Comparison of ENCODE assay signal across 29 cellular contexts in genomic region chr12:109855377-109855776, GRCh38. TPM values are rescaled to one million over a fixed set of nuclear protein-coding genes. Genes with fewer than 3 reads are reported as not detected.
"Had no signal": no experiment of that assay in that cellular context is flagged by ENCODE, and none has a peak within 500 bp of the region (broad histone marks: within the 10 kb centered on the region; RNA-seq: fewer than 3 reads in every experiment).

No MANE protein-coding gene starts in this region.

- H3K27me3 Mint-ChIP-seq: naive B cell; progenitor cell of endocrine pancreas; stimulated activated memory B cell treated with anti-CD40 and anti-IgM and Interleukin-4, amounts not matched to agents 10 μg/mL and 1 μg/mL and 100 μg/mL, for 72 hours; stimulated activated naive CD8-positive, alpha-beta T cell treated with anti-CD3 and anti-CD28 coated beads, Interleukin-15, Interleukin-2, amounts not matched to agents 100 ng/mL and 50 ng/mL, for 24 hours; type B pancreatic cell had no signal

- H3K4me1 ChIP-seq: heart left ventricle, left lung, lower lobe of right lung, parathyroid adenoma, right atrium auricular region, right lobe of liver, tibial artery, uterus had no signal

- H3K4me1 Mint-ChIP-seq: stimulated activated memory B cell treated with anti-CD40 and anti-IgM and Interleukin-4, amounts not matched to agents 10 μg/mL and 1 μg/mL and 100 μg/mL, for 72 hours had no signal

- H3K27ac Mint-ChIP-seq: nephron progenitor cell; progenitor cell of endocrine pancreas; stimulated activated memory B cell treated with anti-CD40 and anti-IgM and Interleukin-4, amounts not matched to agents 10 μg/mL and 1 μg/mL and 100 μg/mL, for 72 hours; stimulated activated naive CD8-positive, alpha-beta T cell treated with anti-CD3 and anti-CD28 coated beads, Interleukin-15, Interleukin-2, amounts not matched to agents 100 ng/mL and 50 ng/mL, for 24 hours; type B pancreatic cell had no signal

- H3K9me3 ChIP-seq: heart left ventricle, left lung, lower lobe of right lung, right atrium auricular region, right lobe of liver, thoracic aorta, tibial artery, uterus had no signal

- H2AFZ ChIP-seq: parathyroid adenoma had no signal

- H3K79me2 ChIP-seq: parathyroid adenoma had no signal

- H3K4me3 ChIP-seq: heart left ventricle, left lung, lower lobe of right lung, right atrium auricular region, right lobe of liver, smooth muscle cell, thoracic aorta, tibial artery, uterus had no signal

- H3K9me3 Mint-ChIP-seq: immature natural killer cell; naive B cell; natural killer cell; nephron progenitor cell; stimulated activated memory B cell treated with anti-CD40 and anti-IgM and Interleukin-4, amounts not matched to agents 10 μg/mL and 1 μg/mL and 100 μg/mL, for 72 hours; stimulated activated naive CD8-positive, alpha-beta T cell treated with anti-CD3 and anti-CD28 coated beads, Interleukin-15, Interleukin-2, amounts not matched to agents 100 ng/mL and 50 ng/mL, for 24 hours; type B pancreatic cell had no signal

- H3K36me3 Mint-ChIP-seq: natural killer cell, type B pancreatic cell had no signal

- H3K4me2 ChIP-seq: smooth muscle cell had no signal

- DNase-seq: glutamatergic neuron; heart left ventricle; hypothalamus; immature natural killer cell; kidney; left colon; left lung; lower lobe of right lung; mammary epithelial cell; mesenchymal stem cell; naive B cell; natural killer cell; nephron progenitor cell; nucleus accumbens; right lobe of liver; stimulated activated CD4-positive, alpha-beta T cell treated with anti-CD3 and anti-CD28 coated beads, Interleukin-1b, Interleukin-23, amount 100 ng/mL, for 48 hours; stimulated activated CD4-positive, alpha-beta T cell treated with anti-CD3 and anti-CD28 coated beads, Interleukin-2, amount 100 ng/mL, for 48 hours; stimulated activated CD4-positive, alpha-beta T cell treated with anti-CD3 and anti-CD28 coated beads, Interleukin-4, amount 100 ng/mL, for 4 hours; stimulated activated CD8-positive, alpha-beta memory T cell treated with anti-CD3 and anti-CD28 coated beads, Interleukin-4, amount 100 ng/mL, for 48 hours; tibial artery; uterus had no signal

- H3K36me3 ChIP-seq: uterus had no signal

- H3K27me3 ChIP-seq: heart left ventricle, left lung, right atrium auricular region, right lobe of liver, tibial artery, uterus had no signal

- H3K27ac ChIP-seq: heart left ventricle, left lung, lower lobe of right lung, parathyroid adenoma, right atrium auricular region, right lobe of liver, thoracic aorta, tibial artery, uterus had no signal

- H3K4me3 Mint-ChIP-seq: immature natural killer cell; naive B cell; natural killer cell; nephron progenitor cell; stimulated activated memory B cell treated with anti-CD40 and anti-IgM and Interleukin-4, amounts not matched to agents 10 μg/mL and 1 μg/mL and 100 μg/mL, for 72 hours; stimulated activated naive CD8-positive, alpha-beta T cell treated with anti-CD3 and anti-CD28 coated beads, Interleukin-15, Interleukin-2, amounts not matched to agents 100 ng/mL and 50 ng/mL, for 24 hours; type B pancreatic cell had no signal

- ATAC-seq: heart left ventricle; left colon; left lung; right lobe of liver; stimulated activated memory B cell treated with anti-CD40 and anti-IgM and Interleukin-4, amounts not matched to agents 10 μg/mL and 1 μg/mL and 100 μg/mL, for 72 hours had no signal

RNA-seq across cellular contexts. Expression of gene TRPV4, which starts 22.2 kb away (rescaled TPM):
- total RNA-seq: natural killer cell had no signal
